Comparison of ENCODE assay signal across 8 cellular contexts in genomic region chr11:6474423-6474792, GRCh38. TPM values are rescaled to one million over a fixed set of nuclear protein-coding genes. Genes with fewer than 3 reads are reported as not detected.
DNase-seq lines count a peak whose midpoint lies in the region; ATAC-seq and TF ChIP-seq lines count a peak whose summit lies in the region.

No MANE protein-coding gene starts in this region.

- H3K4me2 ChIP-seq in mesenchymal stem cell (ENCODE audit: low read length, poor library complexity, severe bottlenecking) = peak overlapping the region; percentile 72

- no peaks in the 10 kb centered on the region for H3K9me3 ChIP-seq in mesenchymal stem cell (ENCODE audit: control insufficient read depth, low read length)
- no peaks in the 10 kb centered on the region for H3K9me3 ChIP-seq in upper lobe of left lung

- H4K8ac ChIP-seq in mesenchymal stem cell (ENCODE audit: low read length) = peak overlapping the region; percentile 8

- peak overlapping the region in 1 of 2 experiments; percentile 56 for H3K18ac ChIP-seq in mesenchymal stem cell (ENCODE audit: low read depth in 1 of 2, low read length in 2 of 2)

- H3K4me3 ChIP-seq in mesenchymal stem cell (ENCODE audit: insufficient read depth in 1 of 2, low read depth in 1 of 2, low read length in 2 of 2) = peak overlapping the region; percentile 52 to 82
- peak overlapping the region; percentile 8 to 89 (median 68) for H3K4me3 ChIP-seq in upper lobe of left lung

- H4K91ac ChIP-seq in mesenchymal stem cell (ENCODE audit: low read length) = no peak overlapping the region

- H2AK5ac ChIP-seq in mesenchymal stem cell (ENCODE audit: low read length, severe bottlenecking) = no peak overlapping the region

- H3K36me3 Mint-ChIP-seq in activated naive CD4-positive, alpha-beta T cell treated with anti-CD3 and anti-CD28 coated beads, Interleukin-2, amount 50 U/mL, for 24 hours = peaks cover 1% of the 10 kb centered on the region
- H3K36me3 Mint-ChIP-seq in activated naive CD4-positive, alpha-beta T cell treated with anti-CD3 and anti-CD28 coated beads, Interleukin-2, amount 50 U/mL, for 72 hours = no peaks in the 10 kb centered on the region
- peaks cover 22% of the 10 kb centered on the region for H3K36me3 Mint-ChIP-seq in brain

- no peak overlapping the region for H2BK15ac ChIP-seq in mesenchymal stem cell (ENCODE audit: low read depth, poor library complexity, severe bottlenecking)

- ATAC-seq in activated naive CD4-positive, alpha-beta T cell treated with anti-CD3 and anti-CD28 coated beads, Interleukin-2, amount 50 U/mL, for 72 hours = no peak
- ATAC-seq in upper lobe of left lung (ENCODE audit: low FRiP score in 2 of 2) (no peak), GM21423 (IDR thresholded peaks at IDR 0.05; ENCODE audit: unreplicated experiment) (no peak)

- no peaks in the 10 kb centered on the region for H3K9me3 Mint-ChIP-seq in activated naive CD4-positive, alpha-beta T cell treated with anti-CD3 and anti-CD28 coated beads, Interleukin-2, amount 50 U/mL, for 24 hours
- no peaks in the 10 kb centered on the region for H3K9me3 Mint-ChIP-seq in activated naive CD4-positive, alpha-beta T cell treated with anti-CD3 and anti-CD28 coated beads, Interleukin-2, amount 50 U/mL, for 72 hours
- no peaks in the 10 kb centered on the region for H3K9me3 Mint-ChIP-seq in brain

- H3K27me3 ChIP-seq in mesenchymal stem cell (ENCODE audit: control insufficient read depth in 1 of 2, insufficient read depth in 1 of 2, low read length in 2 of 2) (no peaks in the 10 kb centered on the region), upper lobe of left lung (no peaks in the 10 kb centered on the region)

- 14% methylated on average over 4 of the region's 6 CpGs for WGBS in mesenchymal stem cell
- 27 to 43% methylated on average over 4 to 6 of the region's 6 CpGs for WGBS in upper lobe of left lung, 2 donors

- peak overlapping the region; percentile 92 for H3K27ac ChIP-seq in mesenchymal stem cell (ENCODE audit: low read length, poor library complexity, severe bottlenecking)
- H3K27ac ChIP-seq in upper lobe of left lung = peak overlapping the region; percentile 85 to 98 (median 93)

- no peak for DNase-seq in activated naive CD4-positive, alpha-beta T cell treated with anti-CD3 and anti-CD28 coated beads, Interleukin-2, amount 50 U/mL, for 72 hours (ENCODE audit: low spot score in 2 of 2)
- no peak for DNase-seq in mesenchymal stem cell
- DNase-seq in upper lobe of left lung = no peak
- no peak for DNase-seq in superior temporal gyrus (ENCODE audit: extremely low spot score)
- DNase-seq in NCI-H82 treated with DMSO at 0.1 percent for 48 hours (lab: John Stamatoyannopoulos, UW; ENCODE audit: unreplicated experiment) = no peak

- peaks cover 33% of the 10 kb centered on the region for H3K79me1 ChIP-seq in mesenchymal stem cell (replicated peaks; ENCODE audit: low read length, poor library complexity, severe bottlenecking)

- H3K23ac ChIP-seq in mesenchymal stem cell (ENCODE audit: low read length in 2 of 2) = no peak overlapping the region

- no peak overlapping the region for H3K14ac ChIP-seq in mesenchymal stem cell (ENCODE audit: low read length in 2 of 2)

- H3K4me1 ChIP-seq in mesenchymal stem cell (ENCODE audit: control insufficient read depth, insufficient read depth, low read depth, low read length) (peaks cover 8% of the 10 kb centered on the region), upper lobe of left lung (peaks cover 15 to 36% (median 21%) of the 10 kb centered on the region in 4 donors)

- no peak for TF ChIP-seq CTCF in brain (conservative IDR thresholded peaks at IDR 0.05)
- TF ChIP-seq CTCF in upper lobe of left lung (IDR thresholded peaks at IDR 0.05) = no peak

- H3K4me3 Mint-ChIP-seq in activated naive CD4-positive, alpha-beta T cell treated with anti-CD3 and anti-CD28 coated beads, Interleukin-2, amount 50 U/mL, for 24 hours = peak overlapping the region; percentile 81
- peak overlapping the region; percentile 83 to 87 (median 84) for H3K4me3 Mint-ChIP-seq in brain

- peak overlapping the region; percentile 96 for H3K9ac ChIP-seq in mesenchymal stem cell (ENCODE audit: low read length)

- H3K36me3 ChIP-seq in mesenchymal stem cell (ENCODE audit: control insufficient read depth in 1 of 2, insufficient read depth in 2 of 2, low read depth in 1 of 2, low read length in 2 of 2) = peaks cover 35 to 36% of the 10 kb centered on the region in 2 experiments
- H3K36me3 ChIP-seq in upper lobe of left lung = peaks cover 0 to 30% (median 25%) of the 10 kb centered on the region in 4 donors

- H2AFZ ChIP-seq in mesenchymal stem cell (ENCODE audit: low read depth, low read length) = no peak overlapping the region

- H3K27me3 Mint-ChIP-seq in activated naive CD4-positive, alpha-beta T cell treated with anti-CD3 and anti-CD28 coated beads, Interleukin-2, amount 50 U/mL, for 24 hours = no peaks in the 10 kb centered on the region
- peaks cover 3% of the 10 kb centered on the region for H3K27me3 Mint-ChIP-seq in brain

- no peak overlapping the region for H2BK12ac ChIP-seq in mesenchymal stem cell (ENCODE audit: low read length in 2 of 2)

- peak overlapping the region; percentile 53 for H3K27ac Mint-ChIP-seq in activated naive CD4-positive, alpha-beta T cell treated with anti-CD3 and anti-CD28 coated beads, Interleukin-2, amount 50 U/mL, for 24 hours
- H3K27ac Mint-ChIP-seq in activated naive CD4-positive, alpha-beta T cell treated with anti-CD3 and anti-CD28 coated beads, Interleukin-2, amount 50 U/mL, for 72 hours = peak overlapping the region in 1 of 2 donors; percentile 53
- peak overlapping the region; percentile 92 to 99 (median 97) for H3K27ac Mint-ChIP-seq in brain

- H2BK120ac ChIP-seq in mesenchymal stem cell (ENCODE audit: low read depth, low read length) = no peak overlapping the region

- TF ChIP-seq POLR2A in upper lobe of left lung (IDR thresholded peaks at IDR 0.05) = no peak

- H3K4me1 Mint-ChIP-seq in activated naive CD4-positive, alpha-beta T cell treated with anti-CD3 and anti-CD28 coated beads, Interleukin-2, amount 50 U/mL, for 24 hours = peaks cover 34% of the 10 kb centered on the region
- H3K4me1 Mint-ChIP-seq in brain = peaks cover 24% of the 10 kb centered on the region

- no peak overlapping the region for H2BK5ac ChIP-seq in mesenchymal stem cell (ENCODE audit: low read depth, low read length, poor library complexity, severe bottlenecking)

- TF ChIP-seq EP300 in upper lobe of left lung (IDR thresholded peaks at IDR 0.05) = no peak

- peak overlapping the region; percentile 37 to 70 for H3K4ac ChIP-seq in mesenchymal stem cell (ENCODE audit: low read depth in 1 of 2, low read length in 2 of 2)

RNA-seq across cellular contexts. Expression of gene TRIM3, which starts 0.7 kb away (rescaled TPM):
- 10 to 100 TPM in 1 of 2 donors, 1 to 10 TPM in 1; 4.7 to 19.0 TPM for total RNA-seq in activated naive CD4-positive, alpha-beta T cell treated with anti-CD3 and anti-CD28 coated beads, Interleukin-2, amount 50 U/mL, for 72 hours
- polyA plus RNA-seq in brain (ENCODE audit: insufficient read depth, low read depth, low replicate concordance) = 16.5 TPM
- 16.3 TPM for polyA plus RNA-seq in mesenchymal stem cell (2013, experiment 1 of 2)
- polyA plus RNA-seq in mesenchymal stem cell (2013, experiment 2 of 2) = 14.9 TPM
- total RNA-seq in upper lobe of left lung = 10 to 100 TPM; 21.4 to 63.9 (median 28.7) TPM

RNA-seq across cellular contexts. Expression of gene ARFIP2, which starts 6.7 kb away (rescaled TPM):
- 10 to 100 TPM; 47.1 to 59.9 TPM for total RNA-seq in activated naive CD4-positive, alpha-beta T cell treated with anti-CD3 and anti-CD28 coated beads, Interleukin-2, amount 50 U/mL, for 72 hours
- polyA plus RNA-seq in brain (ENCODE audit: insufficient read depth, low read depth, low replicate concordance) = 45.9 TPM
- polyA plus RNA-seq in mesenchymal stem cell (2013, experiment 1 of 2) = 47.6 TPM
- 46.2 TPM for polyA plus RNA-seq in mesenchymal stem cell (2013, experiment 2 of 2)
- 10 to 100 TPM; 41.7 to 80.7 (median 54.6) TPM for total RNA-seq in upper lobe of left lung

RNA-seq across cellular contexts. Expression of gene TIMM10B, which starts 6.9 kb away (rescaled TPM):
- total RNA-seq in activated naive CD4-positive, alpha-beta T cell treated with anti-CD3 and anti-CD28 coated beads, Interleukin-2, amount 50 U/mL, for 72 hours = 10 to 100 TPM; 36.9 to 38.3 TPM
- 16.2 TPM for polyA plus RNA-seq in brain (ENCODE audit: insufficient read depth, low read depth, low replicate concordance)
- 44.6 TPM for polyA plus RNA-seq in mesenchymal stem cell (2013, experiment 1 of 2)
- polyA plus RNA-seq in mesenchymal stem cell (2013, experiment 2 of 2) = 48.4 TPM
- total RNA-seq in upper lobe of left lung = 10 to 100 TPM; 21.0 to 53.0 (median 42.6) TPM

RNA-seq across cellular contexts. Expression of gene DNHD1, which starts 22.7 kb away (rescaled TPM):
- total RNA-seq in activated naive CD4-positive, alpha-beta T cell treated with anti-CD3 and anti-CD28 coated beads, Interleukin-2, amount 50 U/mL, for 72 hours = 10 to 100 TPM; 22.4 to 38.5 TPM
- 2.5 TPM for polyA plus RNA-seq in brain (ENCODE audit: insufficient read depth, low read depth, low replicate concordance)
- polyA plus RNA-seq in mesenchymal stem cell (2013, experiment 1 of 2) = 1.4 TPM
- 1.4 TPM for polyA plus RNA-seq in mesenchymal stem cell (2013, experiment 2 of 2)
- 10 to 100 TPM; 10.5 to 79.6 (median 21.6) TPM for total RNA-seq in upper lobe of left lung

RNA-seq across cellular contexts. Expression of gene HPX, which starts 33.6 kb away (rescaled TPM):
- under 1 TPM; 0.41 to 0.55 TPM for total RNA-seq in activated naive CD4-positive, alpha-beta T cell treated with anti-CD3 and anti-CD28 coated beads, Interleukin-2, amount 50 U/mL, for 72 hours
- polyA plus RNA-seq in brain (ENCODE audit: insufficient read depth, low read depth, low replicate concordance) = 0.61 TPM
- polyA plus RNA-seq in mesenchymal stem cell (2013, experiment 1 of 2) = 0.43 TPM
- polyA plus RNA-seq in mesenchymal stem cell (2013, experiment 2 of 2) = 0.41 TPM
- 1 to 10 TPM in 5 of 6 donors, under 1 TPM in 1; 0.67 to 3.6 (median 2.6) TPM for total RNA-seq in upper lobe of left lung
